In genomic region chr5:77806213-77806843, GRCh38 we compare ENCODE assay signal across 15 cellular contexts. TPM values are rescaled to one million over a fixed set of nuclear protein-coding genes. Genes with fewer than 3 reads are reported as not detected.
DNase-seq lines count a peak whose midpoint lies in the region; ATAC-seq and TF ChIP-seq lines count a peak whose summit lies in the region.
"Had no signal": no experiment of that assay in that cellular context is flagged by ENCODE, and none has a peak within 500 bp of the region (broad histone marks: within the 10 kb centered on the region; RNA-seq: fewer than 3 reads in every experiment).

No MANE protein-coding gene starts in this region.

- H3K9me3 ChIP-seq in MG63 (peaks cover 9% of the 10 kb centered on the region), neutrophil (no peaks in the 10 kb centered on the region)

- no peaks in the 10 kb centered on the region for H3K36me3 Mint-ChIP-seq in activated CD4-positive, alpha-beta memory T cell treated with anti-CD3 and anti-CD28 coated beads, Interleukin-2, amount 10 ng/mL, durations not matched to agents 7 days and 5 days (ENCODE audit: low read depth)
- peaks cover 7% of the 10 kb centered on the region for H3K36me3 Mint-ChIP-seq in activated CD4-positive, alpha-beta memory T cell treated with anti-CD3 and anti-CD28 coated beads for 36 hours
- peaks cover 4% of the 10 kb centered on the region for H3K36me3 Mint-ChIP-seq in activated naive CD8-positive, alpha-beta T cell treated with anti-CD3 and anti-CD28 coated beads, Interleukin-2, amount 10 ng/mL, durations not matched to agents 7 days and 5 days
- H3K36me3 Mint-ChIP-seq: mesothelial cell of epicardium had no signal

- no peak for DNase-seq in activated CD4-positive, alpha-beta memory T cell treated with anti-CD3 and anti-CD28 coated beads, Interleukin-2, amount 10 ng/mL, durations not matched to agents 7 days and 5 days
- DNase-seq in activated CD4-positive, alpha-beta memory T cell treated with anti-CD3 and anti-CD28 coated beads for 36 hours = no peak
- DNase-seq in MG63 (no peak), omental fat pad (ENCODE audit: low spot score) (no peak), NCI-H526 (lab: John Stamatoyannopoulos, UW) (no peak), dorsolateral prefrontal cortex (no peak)
- no peak for DNase-seq in activated naive CD8-positive, alpha-beta T cell treated with anti-CD3 and anti-CD28 coated beads, Interleukin-2, amount 10 ng/mL, durations not matched to agents 7 days and 5 days
- DNase-seq: activated CD4-positive, alpha-beta T cell treated with anti-CD3 and anti-CD28 coated beads, Interleukin-2, amount 50 U/mL, for 1 hour; effector memory CD4-positive, alpha-beta T cell; HCEC 1CT; NCI-H2227 treated with DMSO at 0.1 percent for 48 hours; tibial artery had no signal

- H3K27me3 ChIP-seq in MG63 (no peaks in the 10 kb centered on the region), neutrophil (no peaks in the 10 kb centered on the region), dorsolateral prefrontal cortex (no peaks in the 10 kb centered on the region)
- H3K27me3 ChIP-seq: tibial artery had no signal

- intact Hi-C loops in activated CD4-positive, alpha-beta memory T cell treated with anti-CD3 and anti-CD28 coated beads for 36 hours (cut with micrococcal nuclease) = no loop called here
- intact Hi-C loops in dorsolateral prefrontal cortex (cut with DNase I) = no loop called here

- no peak for ATAC-seq in activated naive CD8-positive, alpha-beta T cell treated with anti-CD3 and anti-CD28 coated beads, Interleukin-2, amount 10 ng/mL, durations not matched to agents 7 days and 5 days (ENCODE audit: low read depth)
- ATAC-seq in omental fat pad (ENCODE audit: low FRiP score) = no peak
- ATAC-seq: Right ventricle myocardium inferior had no signal

- H3K27ac ChIP-seq in neutrophil (peak overlapping the region; percentile 49), dorsolateral prefrontal cortex (no peak overlapping the region)
- H3K27ac ChIP-seq: tibial artery had no signal

- peak overlapping the region; percentile 43 for H3K27ac Mint-ChIP-seq in activated CD4-positive, alpha-beta memory T cell treated with anti-CD3 and anti-CD28 coated beads, Interleukin-2, amount 10 ng/mL, durations not matched to agents 7 days and 5 days
- H3K27ac Mint-ChIP-seq in activated CD4-positive, alpha-beta memory T cell treated with anti-CD3 and anti-CD28 coated beads for 36 hours = no peak overlapping the region
- H3K27ac Mint-ChIP-seq in activated naive CD8-positive, alpha-beta T cell treated with anti-CD3 and anti-CD28 coated beads, Interleukin-2, amount 10 ng/mL, durations not matched to agents 7 days and 5 days = peak overlapping the region; percentile 77
- H3K27ac Mint-ChIP-seq: mesothelial cell of epicardium had no signal

- H3K27me3 Mint-ChIP-seq in activated CD4-positive, alpha-beta memory T cell treated with anti-CD3 and anti-CD28 coated beads, Interleukin-2, amount 10 ng/mL, durations not matched to agents 7 days and 5 days = no peaks in the 10 kb centered on the region
- H3K27me3 Mint-ChIP-seq in activated CD4-positive, alpha-beta memory T cell treated with anti-CD3 and anti-CD28 coated beads for 36 hours = no peaks in the 10 kb centered on the region
- H3K27me3 Mint-ChIP-seq in activated naive CD8-positive, alpha-beta T cell treated with anti-CD3 and anti-CD28 coated beads, Interleukin-2, amount 10 ng/mL, durations not matched to agents 7 days and 5 days = no peaks in the 10 kb centered on the region

- H3K4me1 ChIP-seq in neutrophil (ENCODE audit: control insufficient read depth in 1 of 2, insufficient read depth in 1 of 2, low read depth in 1 of 2, low read length in 1 of 2) = peaks cover 0 to 9% of the 10 kb centered on the region in 2 experiments

- POLR2A ChIA-PET in activated CD4-positive, alpha-beta memory T cell treated with anti-CD3 and anti-CD28 coated beads, Interleukin-2, amount 10 ng/mL, durations not matched to agents 7 days and 5 days (lab: Charles Lee) = interaction anchor here (1.0 kb wide), 1 partner anchor 31 kb away, joined by 3 read pairs; no protein-coding TSS in a partner anchor
- POLR2A ChIA-PET in activated CD4-positive, alpha-beta memory T cell treated with anti-CD3 and anti-CD28 coated beads for 36 hours (lab: Charles Lee) = no interaction called here
- POLR2A ChIA-PET in activated naive CD8-positive, alpha-beta T cell treated with anti-CD3 and anti-CD28 coated beads, Interleukin-2, amount 10 ng/mL, durations not matched to agents 7 days and 5 days (lab: Charles Lee) = no interaction called here

- H3K36me3 ChIP-seq in MG63 (no peaks in the 10 kb centered on the region), neutrophil (no peaks in the 10 kb centered on the region)
- H3K36me3 ChIP-seq: tibial artery had no signal

- peak overlapping the region; percentile 29 for H3K4me3 Mint-ChIP-seq in activated CD4-positive, alpha-beta memory T cell treated with anti-CD3 and anti-CD28 coated beads, Interleukin-2, amount 10 ng/mL, durations not matched to agents 7 days and 5 days
- no peak overlapping the region for H3K4me3 Mint-ChIP-seq in activated CD4-positive, alpha-beta memory T cell treated with anti-CD3 and anti-CD28 coated beads for 36 hours
- peak overlapping the region; percentile 79 for H3K4me3 Mint-ChIP-seq in activated naive CD8-positive, alpha-beta T cell treated with anti-CD3 and anti-CD28 coated beads, Interleukin-2, amount 10 ng/mL, durations not matched to agents 7 days and 5 days
- H3K4me3 Mint-ChIP-seq: mesothelial cell of epicardium had no signal

- CTCF ChIA-PET in activated CD4-positive, alpha-beta memory T cell treated with anti-CD3 and anti-CD28 coated beads, Interleukin-2, amount 10 ng/mL, durations not matched to agents 7 days and 5 days (lab: Charles Lee) = interaction anchor here (1.1 kb wide), 1 partner anchor 11 kb away, joined by 3 read pairs; no protein-coding TSS in a partner anchor
- CTCF ChIA-PET in activated CD4-positive, alpha-beta memory T cell treated with anti-CD3 and anti-CD28 coated beads for 36 hours (lab: Charles Lee) = no interaction called here

- peak overlapping the region; percentile 50 for H3K4me3 ChIP-seq in MG63
- H3K4me3 ChIP-seq in neutrophil (ENCODE audit: low read depth in 1 of 2, low read length in 1 of 2) = no peak overlapping the region
- no peak overlapping the region for H3K4me3 ChIP-seq in dorsolateral prefrontal cortex
- H3K4me3 ChIP-seq: tibial artery had no signal

- H3K4me1 Mint-ChIP-seq in activated CD4-positive, alpha-beta memory T cell treated with anti-CD3 and anti-CD28 coated beads, Interleukin-2, amount 10 ng/mL, durations not matched to agents 7 days and 5 days = peaks cover 9% of the 10 kb centered on the region
- H3K4me1 Mint-ChIP-seq in activated CD4-positive, alpha-beta memory T cell treated with anti-CD3 and anti-CD28 coated beads for 36 hours (ENCODE audit: low read depth) = peaks cover 6% of the 10 kb centered on the region
- peaks cover 6% of the 10 kb centered on the region for H3K4me1 Mint-ChIP-seq in activated naive CD8-positive, alpha-beta T cell treated with anti-CD3 and anti-CD28 coated beads, Interleukin-2, amount 10 ng/mL, durations not matched to agents 7 days and 5 days
- H3K4me1 Mint-ChIP-seq: mesothelial cell of epicardium had no signal

- TF ChIP-seq CTCF in neutrophil (IDR thresholded peaks at IDR 0.05) = no peak
- no peak for TF ChIP-seq CTCF in omental fat pad (IDR thresholded peaks at IDR 0.05)
- TF ChIP-seq CTCF in dorsolateral prefrontal cortex (IDR thresholded peaks at IDR 0.05 in 54 of 56, conservative IDR thresholded peaks at IDR 0.05 in 2 of 56; ENCODE audit: low read depth in 1 of 56, partially characterized antibody in 56 of 56) = no peak

- peaks cover 9% of the 10 kb centered on the region for H3K9me3 Mint-ChIP-seq in activated CD4-positive, alpha-beta memory T cell treated with anti-CD3 and anti-CD28 coated beads, Interleukin-2, amount 10 ng/mL, durations not matched to agents 7 days and 5 days
- peaks cover 32% of the 10 kb centered on the region for H3K9me3 Mint-ChIP-seq in activated CD4-positive, alpha-beta memory T cell treated with anti-CD3 and anti-CD28 coated beads for 36 hours
- peaks cover 3% of the 10 kb centered on the region for H3K9me3 Mint-ChIP-seq in activated naive CD8-positive, alpha-beta T cell treated with anti-CD3 and anti-CD28 coated beads, Interleukin-2, amount 10 ng/mL, durations not matched to agents 7 days and 5 days

RNA-seq across cellular contexts. Expression of gene TBCA, which starts 30.2 kb away (rescaled TPM):
- total RNA-seq in activated CD4-positive, alpha-beta memory T cell treated with anti-CD3 and anti-CD28 coated beads, Interleukin-2, amount 10 ng/mL, durations not matched to agents 7 days and 5 days = 100 to 1,000 TPM; 168 to 178 TPM
- 100 to 1,000 TPM; 206 to 220 TPM for total RNA-seq in activated CD4-positive, alpha-beta memory T cell treated with anti-CD3 and anti-CD28 coated beads for 36 hours
- 318 and 615 TPM in 2 replicates for total RNA-seq in MG63 (2014; rRNA removed; shearing (Covaris generic); ENCODE audit: low replicate concordance)
- 100 to 1,000 TPM; 156 to 166 TPM for total RNA-seq in activated naive CD8-positive, alpha-beta T cell treated with anti-CD3 and anti-CD28 coated beads, Interleukin-2, amount 10 ng/mL, durations not matched to agents 7 days and 5 days
- total RNA-seq in omental fat pad (100 to 1,000 TPM in 3 of 4 donors, 10 to 100 TPM in 1; 81.5 to 170 (median 119) TPM), dorsolateral prefrontal cortex (100 to 1,000 TPM in 64 of 120 experiments, 10 to 100 TPM in 56; 58.5 to 156 (median 103) TPM)
